1 cellular context compared by ENCODE assay signal in genomic region chrX:74104356-74105065, GRCh38.
TF ChIP-seq lines count a peak whose summit lies in the region.

No MANE protein-coding gene starts in this region.

TF ChIP-seq in HCT116, 20 proteins besides CTCF, POLR2A, EP300 and RAD21 (continued from another document):
- no peak for TF ChIP-seq REST (IDR thresholded peaks at IDR 0.05; ENCODE audit: low read depth)
TF ChIP-seq in HCT116: peak in this region for 0.
